10 cellular contexts compared by ENCODE assay signal in genomic region chr1:83931658-83932253, GRCh38.
DNase-seq lines count a peak whose midpoint lies in the region; ATAC-seq, FAIRE-seq and TF ChIP-seq lines count a peak whose summit lies in the region.
"Had no signal": no experiment of that assay in that cellular context is flagged by ENCODE, and none has a peak within 500 bp of the region (broad histone marks: within the 10 kb centered on the region; RNA-seq: fewer than 3 reads in every experiment).

No MANE protein-coding gene starts in this region.

- no peak for TF ChIP-seq POLR2A in GM12892 (IDR thresholded peaks at IDR 0.05; ENCODE audit: low read depth, low read length)

- intact Hi-C loops in ascending aorta (cut with DNase I) (loop anchor here (1.0 to 10.0 kb wide), 5 partner anchors 66 to 503 kb away; partner anchors contain the start of gene TTLL7), left ventricle myocardium inferior (cut with micrococcal nuclease) (loop anchor here (5.0 kb wide), 1 partner anchor 191 kb away; no protein-coding TSS in a partner anchor)

- DNase-seq in GM12892 (ENCODE audit: insufficient read length) (no peak), NCI-H345 (lab: John Stamatoyannopoulos, UW) (peak; percentile 49), ascending aorta (ENCODE audit: low spot score in 2 of 2) (no peak), left ventricle myocardium inferior (no peak), small intestine (peak; percentile 56)

- peaks cover 0 to 7% of the 10 kb centered on the region in 2 donors for H3K4me1 ChIP-seq in ascending aorta
- no peaks in the 10 kb centered on the region for H3K4me1 ChIP-seq in left ventricle myocardium inferior
- no peaks in the 10 kb centered on the region for H3K4me1 ChIP-seq in small intestine (ENCODE audit: control insufficient read depth in 2 of 2, insufficient read depth in 1 of 2, low read depth in 1 of 2, low read length in 1 of 2)
- H3K4me1 ChIP-seq: SJSA1 had no signal

- no peaks in the 10 kb centered on the region for H3K27me3 ChIP-seq in ascending aorta
- no peaks in the 10 kb centered on the region for H3K27me3 ChIP-seq in left ventricle myocardium inferior (ENCODE audit: low read depth)
- no peaks in the 10 kb centered on the region for H3K27me3 ChIP-seq in small intestine (ENCODE audit: control insufficient read depth in 2 of 2, insufficient read depth in 2 of 2, low read length in 2 of 2)
- H3K27me3 ChIP-seq: SJSA1 had no signal

- TF ChIP-seq CTCF in C4-2B (conservative IDR thresholded peaks at IDR 0.05) (peak; percentile 89), ascending aorta (IDR thresholded peaks at IDR 0.05) (peak; percentile 58 to 79 (median 67)), left ventricle myocardium inferior (IDR thresholded peaks at IDR 0.05; ENCODE audit: borderline replicate concordance) (peak; percentile 80)

- WGBS in small intestine, 3 donors = 3 to 5% (median 3%) methylated on average over 2 of the region's 2 CpGs

- H3K36me3 ChIP-seq in ascending aorta (peaks cover 4% of the 10 kb centered on the region in 2 donors), left ventricle myocardium inferior (no peaks in the 10 kb centered on the region), small intestine (ENCODE audit: control insufficient read depth in 2 of 2, insufficient read depth in 2 of 2, low read length in 2 of 2) (no peaks in the 10 kb centered on the region)
- H3K36me3 ChIP-seq: SJSA1 had no signal

- H3K4me3 ChIP-seq in ascending aorta (no peak overlapping the region), left ventricle myocardium inferior (no peak overlapping the region), small intestine (ENCODE audit: low read depth in 1 of 2, low read length in 2 of 2) (no peak overlapping the region)
- H3K4me3 ChIP-seq: SJSA1, skin epidermis had no signal

- ATAC-seq in HG02885 (IDR thresholded peaks at IDR 0.05; ENCODE audit: poor library complexity, unreplicated experiment) (peak; percentile 85), GM19467 (IDR thresholded peaks at IDR 0.05; ENCODE audit: unreplicated experiment) (no peak)

- FAIRE-seq in GM12892 (lab: Jason Lieb, UNC) = peak; percentile 51
- peak; percentile 91 for FAIRE-seq in small intestine (lab: Jason Lieb, UNC)

- H3K9me3 ChIP-seq in ascending aorta (no peaks in the 10 kb centered on the region), left ventricle myocardium inferior (replicated peaks) (no peaks in the 10 kb centered on the region), small intestine (ENCODE audit: control insufficient read depth, low read depth) (no peaks in the 10 kb centered on the region)
- H3K9me3 ChIP-seq: SJSA1 had no signal

- H3K27ac ChIP-seq in C4-2B = no peak overlapping the region
- H3K27ac ChIP-seq in ascending aorta = no peak overlapping the region
- no peak overlapping the region for H3K27ac ChIP-seq in left ventricle myocardium inferior (replicated peaks)
- H3K27ac ChIP-seq in small intestine (ENCODE audit: low read depth in 1 of 2, low read length in 1 of 2) = no peak overlapping the region
- H3K27ac ChIP-seq: SJSA1, skin epidermis had no signal

Comparison
In these comparisons a context has a peak if more than half of its experiments do, and no peak if none do; other contexts are left out.
1. DNase-seq: peak in NCI-H345 (single experiment) and small intestine (single experiment); none in GM12892 (single experiment), ascending aorta (0 of 2) and left ventricle myocardium inferior (single experiment).
2. Peak in every context shown above with its lines, with median percentiles within 50 percentile points of each other: CTCF ChIP-seq.